In the genomic region with DNA sequence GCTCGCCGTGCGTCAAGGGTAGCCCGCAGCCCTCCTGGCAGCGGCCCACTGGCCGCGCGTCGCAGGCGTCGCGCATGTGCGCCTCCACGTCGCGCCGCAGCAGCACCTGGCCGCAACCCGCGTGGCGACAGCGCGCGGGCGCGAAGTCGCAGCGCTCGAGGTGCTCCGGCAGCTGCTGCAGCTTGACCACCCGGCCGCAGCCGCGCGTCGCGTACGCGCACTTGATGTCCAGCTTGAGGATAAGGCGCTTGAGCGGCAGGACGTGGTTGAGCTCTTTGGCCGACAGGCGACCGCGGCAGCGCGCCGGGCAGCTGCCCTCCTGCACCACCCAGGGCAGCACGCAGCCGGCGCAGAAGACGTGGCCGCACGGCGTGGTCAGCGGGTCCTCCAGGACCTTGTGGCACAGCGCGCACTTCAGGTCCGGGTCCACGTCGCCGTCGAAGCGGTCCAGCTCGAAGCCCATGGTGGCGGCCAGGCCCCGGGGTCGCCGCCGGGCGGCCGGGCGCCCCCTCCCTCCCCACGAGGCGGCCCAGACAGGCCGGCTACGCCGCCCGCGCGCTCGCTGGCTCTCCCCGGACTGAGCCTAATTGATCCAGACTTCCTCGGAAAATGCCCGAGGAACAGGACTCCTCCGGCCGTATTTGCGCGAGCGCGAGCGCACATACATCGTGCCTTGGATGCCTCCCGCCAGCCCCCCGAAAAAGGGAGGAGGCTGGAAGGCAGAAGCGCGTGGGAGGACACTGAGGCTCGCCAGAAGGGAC, we compare ENCODE assay signal across 8 cellular contexts. TPM values are rescaled to one million over a fixed set of nuclear protein-coding genes. Genes with fewer than 3 reads are reported as not detected.
DNase-seq lines count a peak whose midpoint lies in the region; ATAC-seq and TF ChIP-seq lines count a peak whose summit lies in the region.

A gene (minus strand): TSS at position 579 of the 761 bp plus-strand sequence.

- H3K4me1 ChIP-seq in CD8-positive, alpha-beta T cell (ENCODE audit: insufficient read depth, low read length): no peaks in the 10 kb centered on the region

- peaks cover 49% of the 10 kb centered on the region for H3K4me1 Mint-ChIP-seq in osteocyte (ENCODE audit: unreplicated experiment)
- no peaks in the 10 kb centered on the region for H3K4me1 Mint-ChIP-seq in CD8-positive, alpha-beta T cell (ENCODE audit: low read depth)

- H3K36me3 ChIP-seq in CD8-positive, alpha-beta T cell (ENCODE audit: insufficient read depth, low read length): no peaks in the 10 kb centered on the region

- H3K9me3 Mint-ChIP-seq in osteocyte (ENCODE audit: unreplicated experiment): no peaks in the 10 kb centered on the region
- H3K9me3 Mint-ChIP-seq in CD8-positive, alpha-beta T cell: no peaks in the 10 kb centered on the region

- CTCF ChIA-PET in CD8-positive, alpha-beta T cell (lab: Charles Lee): no interaction called here

- H3K4me3 ChIP-seq in CD8-positive, alpha-beta T cell (ENCODE audit: low read depth, low read length): no peak within 1 kb of the TSS

- peak; percentile 8 for TF ChIP-seq CTCF in osteocyte (IDR thresholded peaks at IDR 0.05)
- TF ChIP-seq CTCF in CD8-positive, alpha-beta T cell (IDR thresholded peaks at IDR 0.05): no peak

- POLR2A ChIA-PET in CD8-positive, alpha-beta T cell (lab: Charles Lee): no interaction called here

- H3K27me3 Mint-ChIP-seq in osteocyte (ENCODE audit: unreplicated experiment): no peaks in the 10 kb centered on the region
- peaks cover 11% of the 10 kb centered on the region for H3K27me3 Mint-ChIP-seq in CD8-positive, alpha-beta T cell (ENCODE audit: low read depth)

- ATAC-seq in CD8-positive, alpha-beta T cell: no peak
- ATAC-seq in GM21526 (IDR thresholded peaks at IDR 0.05; ENCODE audit: low FRiP score, unreplicated experiment) (no peak), GM19463 (IDR thresholded peaks at IDR 0.05; ENCODE audit: unreplicated experiment) (no peak)

- peaks cover 1% of the 10 kb centered on the region for H3K36me3 Mint-ChIP-seq in osteocyte (ENCODE audit: unreplicated experiment)
- H3K36me3 Mint-ChIP-seq in CD8-positive, alpha-beta T cell: no peaks in the 10 kb centered on the region

- H3K4me3 Mint-ChIP-seq in osteocyte (ENCODE audit: unreplicated experiment): peak within 1 kb of the TSS; percentile 87
- no peak within 1 kb of the TSS for H3K4me3 Mint-ChIP-seq in CD8-positive, alpha-beta T cell

- intact Hi-C loops in head of caudate nucleus (cut with DNase I): loop anchor here (10.0 kb wide), 1 partner anchor 110 kb away; no protein-coding TSS in a partner anchor
- intact Hi-C loops in CD8-positive, alpha-beta T cell (cut with DNase I, micrococcal nuclease): no loop called here

- no peaks in the 10 kb centered on the region for H3K27me3 ChIP-seq in CD8-positive, alpha-beta T cell (ENCODE audit: insufficient read depth, low read length)

- H3K27ac ChIP-seq in CD8-positive, alpha-beta T cell (ENCODE audit: low read depth, low read length): no peak within 1 kb of the TSS

- peak within 1 kb of the TSS; percentile 81 for H3K27ac Mint-ChIP-seq in osteocyte (ENCODE audit: unreplicated experiment)
- no peak within 1 kb of the TSS for H3K27ac Mint-ChIP-seq in CD8-positive, alpha-beta T cell

- H3K9me3 ChIP-seq in CD8-positive, alpha-beta T cell (ENCODE audit: low read length): no peaks in the 10 kb centered on the region

- peak; percentile 23 for DNase-seq in H4 (ENCODE audit: low spot score)
- peak; percentile 53 for DNase-seq in SW480 (ENCODE audit: low spot score)
- peak in 32 of 42 donors; percentile 4 to 62 (median 34) for DNase-seq in head of caudate nucleus
- peak; percentile 87 for DNase-seq in osteocyte (ENCODE audit: extremely low spot score, unreplicated experiment)
- no peak for DNase-seq in stimulated activated CD4-positive, alpha-beta T cell treated with anti-CD3 and anti-CD28 coated beads, Interleukin-12 subunit alpha, Interleukin-12 subunit beta, amount 100 ng/mL, for 4 hours
- DNase-seq in CD8-positive, alpha-beta T cell: no peak

RNA-seq across cellular contexts. Expression of the gene that starts here (rescaled TPM):
- total RNA-seq in H4 (2014; rRNA removed; shearing (Covaris generic)): 3.4 and 3.6 TPM in 2 replicates
- 34.1 and 35.1 TPM in 2 replicates for total RNA-seq in osteocyte
- not detected for total RNA-seq in CD8-positive, alpha-beta T cell

Comparison
In these comparisons a context has a peak if more than half of its experiments do, and no peak if none do; other contexts are left out.
1. DNase-seq: peak in H4 (single experiment), SW480 (single experiment), head of caudate nucleus (32 of 42) and osteocyte (single experiment); none in stimulated activated CD4-positive, alpha-beta T cell treated with anti-CD3 and anti-CD28 coated beads, Interleukin-12 subunit alpha, Interleukin-12 subunit beta, amount 100 ng/mL, for 4 hours (single experiment) and CD8-positive, alpha-beta T cell (0 of 7).